Comparison of ENCODE assay signal across 20 cellular contexts in genomic region chr1:151516031-151516511, GRCh38. TPM values are rescaled to one million over a fixed set of nuclear protein-coding genes. Genes with fewer than 3 reads are reported as not detected.
DNase-seq lines count a peak whose midpoint lies in the region; ATAC-seq and TF ChIP-seq lines count a peak whose summit lies in the region.
"Had no signal": no experiment of that assay in that cellular context is flagged by ENCODE, and none has a peak within 500 bp of the region (broad histone marks: within the 10 kb centered on the region; RNA-seq: fewer than 3 reads in every experiment).

No MANE protein-coding gene starts in this region.

- H3K9me3 ChIP-seq in HCT116 (ENCODE audit: control insufficient read depth in 1 of 2, insufficient read depth in 1 of 2, low read depth in 1 of 2, low read length in 2 of 2) (no peaks in the 10 kb centered on the region), RWPE2 (ENCODE audit: severe bottlenecking) (no peaks in the 10 kb centered on the region), prostate gland (no peaks in the 10 kb centered on the region)
- H3K9me3 ChIP-seq: psoas muscle had no signal

- TF ChIP-seq POLR2A in HCT116 (IDR thresholded peaks at IDR 0.05; ENCODE audit: borderline replicate concordance, extremely low read depth, insufficient read depth, insufficient read length), result no peak
- no peak for TF ChIP-seq POLR2A in prostate gland (IDR thresholded peaks at IDR 0.05)

- RAD21 ChIA-PET in HCT116 (lab: Charles Lee; ENCODE audit: low non-redundant PET in 1 of 2, low total read pairs in 2 of 2, uncharacterized antibody in 2 of 2, unreplicated experiment in 2 of 2), result interaction anchor here in 1 of 2 experiments (0.7 kb wide), 1 partner anchor 83 kb away, joined by 3 read pairs; no protein-coding TSS in a partner anchor

- in situ Hi-C loops in KBM-7 (cut with MboI; ENCODE audit: low pct_unique_long_range_greater_than_20kb, low sequenced_read_pairs), result no loop called here

- H3K27ac ChIP-seq in HCT116 (ENCODE audit: low read depth, low read length), result peak overlapping the region; percentile 38
- H3K27ac ChIP-seq in RWPE2 (ENCODE audit: poor library complexity, severe bottlenecking), result peak overlapping the region; percentile 97
- peak overlapping the region; percentile 86 to 90 for H3K27ac ChIP-seq in prostate gland
- H3K27ac ChIP-seq: coronary artery, psoas muscle, SK-N-MC had no signal

- DNase-seq in HCT116 (ENCODE audit: low read depth, low spot score) (no peak), RWPE2 (ENCODE audit: low spot score) (no peak), islet precursor cell (peak; percentile 94), prostate gland (ENCODE audit: low spot score) (peak; percentile 71), NCI-H774 (lab: John Stamatoyannopoulos, UW) (no peak), KBM-7 (no peak), hippocampal formation (lab: John Stamatoyannopoulos, UW) (no peak), SHP77 treated with DMSO at 0.1 percent for 48 hours (lab: John Stamatoyannopoulos, UW) (no peak)
- DNase-seq: activated CD8-positive, alpha-beta T cell treated with anti-CD3 and anti-CD28 coated beads for 36 hours; amygdala; erythroblast; glutamatergic neuron; left cardiac atrium; NCI-H1105; NCI-H2171; psoas muscle; stimulated activated CD4-positive, alpha-beta T cell treated with anti-CD3 and anti-CD28 coated beads, Interleukin-12 subunit alpha, Interleukin-12 subunit beta, amount 100 ng/mL, for 4 hours; stimulated activated naive CD8-positive, alpha-beta T cell treated with anti-CD3 and anti-CD28 coated beads, Interleukin-15, Interleukin-2, amounts not matched to agents 100 U/mL and 50 U/mL, for 24 hours had no signal

- intact Hi-C loops in HCT116 (cut with micrococcal nuclease), result no loop called here
- intact Hi-C loops in prostate gland (cut with DNase I), result no loop called here

- no TSS peak for BruUV-seq in HCT116 (replicated peaks; lab: Mats Ljungman, UMichigan)

- TF ChIP-seq CTCF in HCT116 (IDR thresholded peaks at IDR 0.05 in 2 of 3, conservative IDR thresholded peaks at IDR 0.05 in 1 of 3; ENCODE audit: borderline replicate concordance in 1 of 3, insufficient read depth in 1 of 3, low read depth in 2 of 3, low read length in 2 of 3) (no peak), RWPE2 (IDR thresholded peaks at IDR 0.05; ENCODE audit: poor library complexity, severe bottlenecking) (no peak), prostate gland (IDR thresholded peaks at IDR 0.05) (no peak)

- peak; percentile 39 for ATAC-seq in HCT116
- ATAC-seq in RWPE2 (ENCODE audit: low read depth), result peak; percentile 56
- ATAC-seq: activated CD8-positive, alpha-beta T cell treated with anti-CD3 and anti-CD28 coated beads for 36 hours; psoas muscle; stimulated activated naive CD8-positive, alpha-beta T cell treated with anti-CD3 and anti-CD28 coated beads, Interleukin-15, Interleukin-2, amounts not matched to agents 100 U/mL and 50 U/mL, for 24 hours had no signal

- no peak for TF ChIP-seq RAD21 in HCT116 (IDR thresholded peaks at IDR 0.05; ENCODE audit: low read depth)

- no peaks in the 10 kb centered on the region for H3K9me2 ChIP-seq in HCT116 (ENCODE audit: insufficient read depth)

- H3K4me2 ChIP-seq in HCT116 (ENCODE audit: low read length), result peak overlapping the region; percentile 68

- peak overlapping the region; percentile 38 for H3K9ac ChIP-seq in HCT116 (ENCODE audit: low read length)

- peaks cover 11 to 23% of the 10 kb centered on the region in 2 experiments; a peak in 3 of 4 replicates for H3K36me3 ChIP-seq in HCT116 (ENCODE audit: control insufficient read depth in 1 of 2, insufficient read depth in 2 of 2, low read length in 2 of 2)
- peaks cover 16% of the 10 kb centered on the region for H3K36me3 ChIP-seq in RWPE2 (ENCODE audit: low read depth)
- no peaks in the 10 kb centered on the region for H3K36me3 ChIP-seq in prostate gland

- CTCF ChIA-PET in HCT116 (lab: Charles Lee), result interaction anchor here (0.6 kb wide), 1 partner anchor 321 kb away, joined by 3 read pairs; no protein-coding TSS in a partner anchor

- 19% methylated on average over 1 of the region's 1 CpG for WGBS in prostate gland

- no peak overlapping the region for H2AFZ ChIP-seq in HCT116 (ENCODE audit: low read depth, low read length, poor library complexity, severe bottlenecking)

- no peaks in the 10 kb centered on the region for H4K20me1 ChIP-seq in HCT116 (ENCODE audit: insufficient read depth)

- peaks cover 48 to 57% of the 10 kb centered on the region in 2 experiments for H3K4me1 ChIP-seq in HCT116 (ENCODE audit: control insufficient read depth in 1 of 2, insufficient read depth in 2 of 2, low read length in 2 of 2)
- H3K4me1 ChIP-seq in RWPE2 (ENCODE audit: insufficient read depth, poor library complexity, severe bottlenecking), result peaks cover 47% of the 10 kb centered on the region
- H3K4me1 ChIP-seq in prostate gland (replicated peaks), result no peaks in the 10 kb centered on the region

- POLR2A ChIA-PET in HCT116 (lab: Charles Lee), result interaction anchor here (0.6 to 0.7 kb wide), 2 partner anchors 320 to 460 kb away, joined by 3 read pairs; no protein-coding TSS in a partner anchor

- peaks cover 37% of the 10 kb centered on the region for H3K79me2 ChIP-seq in HCT116 (ENCODE audit: insufficient read depth, low read length)

- H3K27me3 ChIP-seq in HCT116 (ENCODE audit: insufficient read depth, low read length) (no peaks in the 10 kb centered on the region), RWPE2 (ENCODE audit: insufficient read depth, poor library complexity, severe bottlenecking) (no peaks in the 10 kb centered on the region), prostate gland (replicated peaks; ENCODE audit: insufficient read depth) (no peaks in the 10 kb centered on the region)

- H3K4me3 ChIP-seq in HCT116 (replicated peaks in 1 of 2; ENCODE audit: low read depth in 1 of 2, low read length in 2 of 2) (peak overlapping the region; percentile 4 to 40; a peak in 2 of 4 replicates), RWPE2 (ENCODE audit: severe bottlenecking) (no peak overlapping the region), prostate gland (no peak overlapping the region)
- H3K4me3 ChIP-seq: coronary artery, psoas muscle, SK-N-MC had no signal

TF ChIP-seq in HCT116, 20 proteins besides CTCF, POLR2A, EP300 and RAD21:
- TF ChIP-seq, protein P1, sequence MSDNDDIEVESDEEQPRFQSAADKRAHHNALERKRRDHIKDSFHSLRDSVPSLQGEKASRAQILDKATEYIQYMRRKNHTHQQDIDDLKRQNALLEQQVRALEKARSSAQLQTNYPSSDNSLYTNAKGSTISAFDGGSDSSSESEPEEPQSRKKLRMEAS (IDR thresholded peaks at IDR 0.05), result no peak
- TF ChIP-seq CEBPB (IDR thresholded peaks at IDR 0.05; ENCODE audit: low read depth) (no peak), EZH2phosphoT487 (IDR thresholded peaks at IDR 0.05; ENCODE audit: borderline replicate concordance) (no peak), ZNF274 (IDR thresholded peaks at IDR 0.05; ENCODE audit: low read depth, low read length) (no peak), YY1 (IDR thresholded peaks at IDR 0.05; ENCODE audit: extremely low read depth, insufficient replicate concordance, low read depth, low read length) (no peak), POLR2AphosphoS5 (IDR thresholded peaks at IDR 0.05; ENCODE audit: low read depth, low read length) (no peak), TCF7L2 (IDR thresholded peaks at IDR 0.05; ENCODE audit: borderline replicate concordance, extremely low read depth, insufficient read depth, insufficient read length) (no peak), FOSL1 (IDR thresholded peaks at IDR 0.05; ENCODE audit: low read depth) (no peak), CBX3 (IDR thresholded peaks at IDR 0.05; ENCODE audit: low read depth) (no peak), EGR1 (IDR thresholded peaks at IDR 0.05; ENCODE audit: low read depth) (no peak), JUND (IDR thresholded peaks at IDR 0.05) (no peak), SRF (IDR thresholded peaks at IDR 0.05; ENCODE audit: low read depth) (no peak), SIN3A (IDR thresholded peaks at IDR 0.05; ENCODE audit: low read depth) (no peak), ZFX (IDR thresholded peaks at IDR 0.05) (no peak), REST (IDR thresholded peaks at IDR 0.05; ENCODE audit: low read depth) (no peak), ELF1 (IDR thresholded peaks at IDR 0.05; ENCODE audit: borderline replicate concordance, low read depth) (no peak)
- TF ChIP-seq, protein P2, sequence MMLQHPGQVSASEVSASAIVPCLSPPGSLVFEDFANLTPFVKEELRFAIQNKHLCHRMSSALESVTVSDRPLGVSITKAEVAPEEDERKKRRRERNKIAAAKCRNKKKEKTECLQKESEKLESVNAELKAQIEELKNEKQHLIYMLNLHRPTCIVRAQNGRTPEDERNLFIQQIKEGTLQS (IDR thresholded peaks at IDR 0.05), result no peak

RNA-seq across cellular contexts. Expression of gene CGN, which starts 4.9 kb away (rescaled TPM):
- total RNA-seq in HCT116 (2021; ENCODE audit: unreplicated experiment), result 19.7 TPM
- 15.5 and 16.8 TPM in 2 replicates for polyA plus RNA-seq in HCT116 (2012)
- total RNA-seq in prostate gland, result 10 to 100 TPM; 23.2 to 37.5 TPM

RNA-seq across cellular contexts. Expression of gene TUFT1, which starts 24.0 kb away (rescaled TPM):
- total RNA-seq in HCT116 (2021; ENCODE audit: unreplicated experiment), result 12.3 TPM
- polyA plus RNA-seq in HCT116 (2012), result 12.9 and 13.8 TPM in 2 replicates
- 10 to 100 TPM; 15.2 to 29.0 TPM for total RNA-seq in prostate gland

RNA-seq across cellular contexts. Expression of gene POGZ, which starts 56.8 kb away (rescaled TPM):
- total RNA-seq in HCT116 (2021; ENCODE audit: unreplicated experiment), result 80.6 TPM
- 32.8 and 39.9 TPM in 2 replicates for polyA plus RNA-seq in HCT116 (2012)
- 100 to 1,000 TPM in 1 of 2 donors, 10 to 100 TPM in 1; 34.5 to 126 TPM for total RNA-seq in prostate gland

Comparison
In these comparisons a context has a peak if more than half of its experiments do, and no peak if none do; other contexts are left out.
1. DNase-seq: peak in islet precursor cell (single experiment) and prostate gland (single experiment); none in HCT116 (single experiment), RWPE2 (single experiment), NCI-H774 (single experiment), KBM-7 (single experiment), hippocampal formation (0 of 2) and SHP77 treated with DMSO at 0.1 percent for 48 hours (single experiment).
2. H3K27ac ChIP-seq: peak in every context shown above with its lines; median percentile 97 in RWPE2; 88 in prostate gland; 38 in HCT116.
3. H3K4me3 ChIP-seq: peak in HCT116 (2 of 2); none in RWPE2 (single experiment) and prostate gland (0 of 2).